Comparison of ENCODE assay signal across 15 cellular contexts in the genomic region with DNA sequence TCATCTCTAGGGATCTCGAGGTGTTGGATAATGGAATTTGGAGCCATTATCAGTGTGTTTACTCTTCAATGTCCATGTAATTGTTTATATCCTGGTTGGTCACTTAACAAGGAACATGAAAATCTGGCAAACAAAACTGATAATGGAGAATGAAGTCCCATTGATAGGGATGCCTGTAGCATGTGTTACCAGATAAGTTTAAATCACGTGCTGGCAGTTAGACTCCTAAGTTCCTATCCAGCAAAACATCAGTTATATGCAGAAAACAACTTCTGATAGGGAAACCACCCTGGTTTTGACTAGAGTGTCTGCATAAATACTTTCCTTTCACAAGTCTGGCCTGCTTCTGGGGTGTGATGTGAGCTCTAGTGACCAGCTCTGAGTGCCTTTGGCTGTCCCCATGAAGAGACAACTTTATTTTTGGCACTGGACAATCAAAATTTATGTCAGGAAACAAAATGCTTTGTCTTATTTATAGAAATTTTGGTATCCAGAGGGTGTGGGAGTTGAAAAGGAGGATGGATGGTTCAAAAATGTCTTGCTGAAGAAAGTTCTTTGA.
"Had no signal": no experiment of that assay in that cellular context is flagged by ENCODE, and none has a peak within 500 bp of the region (broad histone marks: within the 10 kb centered on the region; RNA-seq: fewer than 3 reads in every experiment).

No MANE protein-coding gene starts in this region.

- H3K36me3 Mint-ChIP-seq: stimulated activated naive B cell treated with anti-CD40 and anti-IgM and Interleukin-4, amounts not matched to agents 10 μg/mL and 1 μg/mL and 100 μg/mL, for 72 hours; T-cell had no signal

- FAIRE-seq: frontal cortex had no signal

- H3K9me3 Mint-ChIP-seq: activated T-cell treated with anti-CD3 and anti-CD28 coated beads, Interleukin-2, amount 50 U/mL, for 72 hours; nephron progenitor cell; T-cell had no signal

- H3K4me1 Mint-ChIP-seq: stimulated activated naive B cell treated with anti-CD40 and anti-IgM and Interleukin-4, amounts not matched to agents 10 μg/mL and 1 μg/mL and 100 μg/mL, for 72 hours; T-cell had no signal

- ATAC-seq: activated T-cell treated with anti-CD3 and anti-CD28 coated beads, Interleukin-2, amount 50 U/mL, for 72 hours; stimulated activated naive B cell treated with anti-CD40 and anti-IgM and Interleukin-4, amounts not matched to agents 10 μg/mL and 1 μg/mL and 100 μg/mL, for 72 hours; T-cell had no signal

- H3K27ac Mint-ChIP-seq: activated T-cell treated with anti-CD3 and anti-CD28 coated beads, Interleukin-2, amount 50 U/mL, for 72 hours; stimulated activated naive B cell treated with anti-CD40 and anti-IgM and Interleukin-4, amounts not matched to agents 10 μg/mL and 1 μg/mL and 100 μg/mL, for 72 hours; T-cell had no signal

- H3K27me3 ChIP-seq: brain microvascular endothelial cell had no signal

- H3K4me3 Mint-ChIP-seq: activated T-cell treated with anti-CD3 and anti-CD28 coated beads, Interleukin-2, amount 50 U/mL, for 72 hours; nephron progenitor cell; stimulated activated naive B cell treated with anti-CD40 and anti-IgM and Interleukin-4, amounts not matched to agents 10 μg/mL and 1 μg/mL and 100 μg/mL, for 72 hours; T-cell had no signal

- H3K36me3 ChIP-seq: brain microvascular endothelial cell had no signal

- H3K27ac ChIP-seq: brain microvascular endothelial cell had no signal

- DNase-seq: activated CD4-positive, alpha-beta T cell treated with anti-CD3 and anti-CD28 coated beads for 1 hour; activated CD4-positive, alpha-beta T cell treated with anti-CD3 and anti-CD28 coated beads, Interleukin-2, amount 50 U/mL, for 4 hours; activated effector memory CD4-positive, alpha-beta T cell treated with anti-CD3 and anti-CD28 coated beads, Interleukin-2, amount 50 U/mL, for 16 hours; activated naive CD4-positive, alpha-beta T cell treated with anti-CD3 and anti-CD28 coated beads, Interleukin-2, amount 50 U/mL, for 16 hours; activated T-cell treated with anti-CD3 and anti-CD28 coated beads, Interleukin-2, amount 50 U/mL, for 72 hours; aorta; brain microvascular endothelial cell; cortex of kidney; head of caudate nucleus; nephron progenitor cell; nucleus accumbens; posterior cingulate gyrus; stimulated activated naive B cell treated with anti-CD40 and anti-IgM and Interleukin-4, amounts not matched to agents 10 μg/mL and 1 μg/mL and 100 μg/mL, for 72 hours; T-cell had no signal
